1 cellular context compared by ENCODE assay signal in the genomic region with DNA sequence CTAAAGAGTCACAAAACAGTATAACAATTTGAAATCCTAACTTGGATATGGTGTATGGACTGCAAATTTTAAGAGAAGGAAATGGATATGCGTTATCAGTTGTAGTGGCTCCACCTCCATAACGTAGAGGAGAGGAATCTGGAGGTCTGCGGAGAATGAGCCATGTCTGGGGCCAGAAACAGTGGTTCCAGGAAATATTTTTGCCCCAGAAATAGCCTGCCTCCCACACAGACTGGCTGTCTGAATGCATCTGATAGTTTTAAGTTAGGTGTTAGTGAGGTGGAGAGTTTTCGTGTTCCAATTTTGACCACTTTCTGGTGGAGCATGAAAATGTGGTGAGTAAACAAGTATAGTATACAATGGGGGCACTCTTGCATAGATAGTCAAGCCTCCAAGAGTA.
TF ChIP-seq lines count a peak whose summit lies in the region.

No MANE protein-coding gene starts in this region.

TF ChIP-seq in K562, 482 proteins besides CTCF, POLR2A, EP300 and RAD21 (continued from another document and continues in another):
- TF ChIP-seq HNRNPH1 (optimal IDR thresholded peaks at IDR 0.05; ENCODE audit: low read depth, low read length) (no peak), ZNF75A (CRISPR knock-in tag; IDR thresholded peaks at IDR 0.05) (no peak), ZNF766 (CRISPR knock-in tag; conservative IDR thresholded peaks at IDR 0.05) (peak; percentile 71; the same call in 1 of the 2 replicates), KDM2B (CRISPR knock-in tag; IDR thresholded peaks at IDR 0.05) (no peak), TBL1XR1 (IDR thresholded peaks at IDR 0.05; ENCODE audit: low read length in 2 of 2) (peak in 1 of 2 experiments; percentile 98; a peak in 2 of 4 replicates), BDP1 (IDR thresholded peaks at IDR 0.05; ENCODE audit: insufficient read depth, insufficient read length) (no peak), CC2D1A (IDR thresholded peaks at IDR 0.05) (peak; percentile 72; the same call in 1 of the 2 replicates), ZNF282 (CRISPR knock-in tag; IDR thresholded peaks at IDR 0.05) (no peak), PTBP1 (IDR thresholded peaks at IDR 0.05; ENCODE audit: low read depth, low read length) (no peak), CREM (IDR thresholded peaks at IDR 0.05; ENCODE audit: low read depth) (peak; percentile 57), MTA3 (IDR thresholded peaks at IDR 0.05; ENCODE audit: borderline replicate concordance) (0 out of 2 replicates have a peak, but pooled peaks have one; percentile 34), SOX6 (IDR thresholded peaks at IDR 0.05) (peak; percentile 64), BCOR (IDR thresholded peaks at IDR 0.05) (0 out of 2 replicates have a peak, but pooled peaks have one; percentile 18), FOXJ2 (tag; IDR thresholded peaks at IDR 0.05) (no peak), RUNX1 (IDR thresholded peaks at IDR 0.05; ENCODE audit: low read depth) (no peak), SRSF7 (optimal IDR thresholded peaks at IDR 0.05; ENCODE audit: low read depth, low read length) (no peak), MAFF (IDR thresholded peaks at IDR 0.05; ENCODE audit: low read length) (no peak), GATA2 (CRISPR knock-in tag; IDR thresholded peaks at IDR 0.05) (0 out of 2 replicates have a peak, but pooled peaks have one; percentile 25), ZNF696 (CRISPR knock-in tag; conservative IDR thresholded peaks at IDR 0.05) (no peak), KAT8 (IDR thresholded peaks at IDR 0.05; ENCODE audit: low read depth) (no peak), TEAD4 (IDR thresholded peaks at IDR 0.05; ENCODE audit: low read length) (peak; percentile 84), TEAD4 (CRISPR knock-in tag; IDR thresholded peaks at IDR 0.05; ENCODE audit: borderline replicate concordance) (no peak), RBM34 (IDR thresholded peaks at IDR 0.05; ENCODE audit: borderline replicate concordance, insufficient read depth, low read length) (no peak), JUN (IDR thresholded peaks at IDR 0.05; ENCODE audit: borderline replicate concordance, low read depth, low read length) (no peak), JUN (CRISPR knock-in tag; IDR thresholded peaks at IDR 0.05; ENCODE audit: borderline replicate concordance) (no peak), CBX5 (IDR thresholded peaks at IDR 0.05; ENCODE audit: borderline replicate concordance, low read depth) (no peak), JUNB (CRISPR knock-in tag; conservative IDR thresholded peaks at IDR 0.05) (no peak), CBFB (CRISPR knock-in tag; IDR thresholded peaks at IDR 0.05) (no peak), ELF4 (CRISPR knock-in tag; IDR thresholded peaks at IDR 0.05) (no peak), SMARCE1 (IDR thresholded peaks at IDR 0.05) (peak; percentile 80; the same call in 1 of the 2 replicates), ZBTB7A (IDR thresholded peaks at IDR 0.05; ENCODE audit: borderline replicate concordance, control insufficient read depth, low read depth, low read length) (no peak), MAFG (tag; conservative IDR thresholded peaks at IDR 0.05) (no peak), CCAR2 (IDR thresholded peaks at IDR 0.05; ENCODE audit: low read depth, low read length) (no peak), GTF2F1 (IDR thresholded peaks at IDR 0.05; ENCODE audit: low read depth, low read length) (no peak), ZNF311 (CRISPR knock-in tag; IDR thresholded peaks at IDR 0.05) (no peak), BACH1 (tag; IDR thresholded peaks at IDR 0.05) (no peak), ZNF436 (CRISPR knock-in tag; IDR thresholded peaks at IDR 0.05) (no peak), HNRNPK (IDR thresholded peaks at IDR 0.05; ENCODE audit: low read depth, low read length, poor library complexity, severe bottlenecking) (no peak), ATF7 (IDR thresholded peaks at IDR 0.05) (peak; percentile 38; the same call in 1 of the 2 replicates)
- TF ChIP-seq, protein P1, sequence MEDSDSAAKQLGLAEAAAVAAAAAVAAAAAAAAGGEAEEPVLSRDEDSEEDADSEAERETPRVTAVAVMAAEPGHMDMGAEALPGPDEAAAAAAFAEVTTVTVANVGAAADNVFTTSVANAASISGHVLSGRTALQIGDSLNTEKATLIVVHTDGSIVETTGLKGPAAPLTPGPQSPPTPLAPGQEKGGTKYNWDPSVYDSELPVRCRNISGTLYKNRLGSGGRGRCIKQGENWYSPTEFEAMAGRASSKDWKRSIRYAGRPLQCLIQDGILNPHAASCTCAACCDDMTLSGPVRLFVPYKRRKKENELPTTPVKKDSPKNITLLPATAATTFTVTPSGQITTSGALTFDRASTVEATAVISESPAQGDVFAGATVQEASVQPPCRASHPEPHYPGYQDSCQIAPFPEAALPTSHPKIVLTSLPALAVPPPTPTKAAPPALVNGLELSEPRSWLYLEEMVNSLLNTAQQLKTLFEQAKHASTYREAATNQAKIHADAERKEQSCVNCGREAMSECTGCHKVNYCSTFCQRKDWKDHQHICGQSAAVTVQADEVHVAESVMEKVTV (CRISPR knock-in tag; IDR thresholded peaks at IDR 0.05): no peak
- TF ChIP-seq, protein P2, sequence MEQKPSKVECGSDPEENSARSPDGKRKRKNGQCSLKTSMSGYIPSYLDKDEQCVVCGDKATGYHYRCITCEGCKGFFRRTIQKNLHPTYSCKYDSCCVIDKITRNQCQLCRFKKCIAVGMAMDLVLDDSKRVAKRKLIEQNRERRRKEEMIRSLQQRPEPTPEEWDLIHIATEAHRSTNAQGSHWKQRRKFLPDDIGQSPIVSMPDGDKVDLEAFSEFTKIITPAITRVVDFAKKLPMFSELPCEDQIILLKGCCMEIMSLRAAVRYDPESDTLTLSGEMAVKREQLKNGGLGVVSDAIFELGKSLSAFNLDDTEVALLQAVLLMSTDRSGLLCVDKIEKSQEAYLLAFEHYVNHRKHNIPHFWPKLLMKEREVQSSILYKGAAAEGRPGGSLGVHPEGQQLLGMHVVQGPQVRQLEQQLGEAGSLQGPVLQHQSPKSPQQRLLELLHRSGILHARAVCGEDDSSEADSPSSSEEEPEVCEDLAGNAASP (IDR thresholded peaks at IDR 0.05): no peak
- TF ChIP-seq, protein P3, sequence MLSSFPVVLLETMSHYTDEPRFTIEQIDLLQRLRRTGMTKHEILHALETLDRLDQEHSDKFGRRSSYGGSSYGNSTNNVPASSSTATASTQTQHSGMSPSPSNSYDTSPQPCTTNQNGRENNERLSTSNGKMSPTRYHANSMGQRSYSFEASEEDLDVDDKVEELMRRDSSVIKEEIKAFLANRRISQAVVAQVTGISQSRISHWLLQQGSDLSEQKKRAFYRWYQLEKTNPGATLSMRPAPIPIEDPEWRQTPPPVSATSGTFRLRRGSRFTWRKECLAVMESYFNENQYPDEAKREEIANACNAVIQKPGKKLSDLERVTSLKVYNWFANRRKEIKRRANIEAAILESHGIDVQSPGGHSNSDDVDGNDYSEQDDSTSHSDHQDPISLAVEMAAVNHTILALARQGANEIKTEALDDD (IDR thresholded peaks at IDR 0.05): peak; percentile 74; the same call in 1 of the 2 replicates
- TF ChIP-seq, protein P4, sequence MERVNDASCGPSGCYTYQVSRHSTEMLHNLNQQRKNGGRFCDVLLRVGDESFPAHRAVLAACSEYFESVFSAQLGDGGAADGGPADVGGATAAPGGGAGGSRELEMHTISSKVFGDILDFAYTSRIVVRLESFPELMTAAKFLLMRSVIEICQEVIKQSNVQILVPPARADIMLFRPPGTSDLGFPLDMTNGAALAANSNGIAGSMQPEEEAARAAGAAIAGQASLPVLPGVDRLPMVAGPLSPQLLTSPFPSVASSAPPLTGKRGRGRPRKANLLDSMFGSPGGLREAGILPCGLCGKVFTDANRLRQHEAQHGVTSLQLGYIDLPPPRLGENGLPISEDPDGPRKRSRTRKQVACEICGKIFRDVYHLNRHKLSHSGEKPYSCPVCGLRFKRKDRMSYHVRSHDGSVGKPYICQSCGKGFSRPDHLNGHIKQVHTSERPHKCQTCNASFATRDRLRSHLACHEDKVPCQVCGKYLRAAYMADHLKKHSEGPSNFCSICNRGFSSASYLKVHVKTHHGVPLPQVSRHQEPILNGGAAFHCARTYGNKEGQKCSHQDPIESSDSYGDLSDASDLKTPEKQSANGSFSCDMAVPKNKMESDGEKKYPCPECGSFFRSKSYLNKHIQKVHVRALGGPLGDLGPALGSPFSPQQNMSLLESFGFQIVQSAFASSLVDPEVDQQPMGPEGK (CRISPR knock-in tag; IDR thresholded peaks at IDR 0.05; ENCODE audit: borderline replicate concordance): no peak
- TF ChIP-seq, protein P5, sequence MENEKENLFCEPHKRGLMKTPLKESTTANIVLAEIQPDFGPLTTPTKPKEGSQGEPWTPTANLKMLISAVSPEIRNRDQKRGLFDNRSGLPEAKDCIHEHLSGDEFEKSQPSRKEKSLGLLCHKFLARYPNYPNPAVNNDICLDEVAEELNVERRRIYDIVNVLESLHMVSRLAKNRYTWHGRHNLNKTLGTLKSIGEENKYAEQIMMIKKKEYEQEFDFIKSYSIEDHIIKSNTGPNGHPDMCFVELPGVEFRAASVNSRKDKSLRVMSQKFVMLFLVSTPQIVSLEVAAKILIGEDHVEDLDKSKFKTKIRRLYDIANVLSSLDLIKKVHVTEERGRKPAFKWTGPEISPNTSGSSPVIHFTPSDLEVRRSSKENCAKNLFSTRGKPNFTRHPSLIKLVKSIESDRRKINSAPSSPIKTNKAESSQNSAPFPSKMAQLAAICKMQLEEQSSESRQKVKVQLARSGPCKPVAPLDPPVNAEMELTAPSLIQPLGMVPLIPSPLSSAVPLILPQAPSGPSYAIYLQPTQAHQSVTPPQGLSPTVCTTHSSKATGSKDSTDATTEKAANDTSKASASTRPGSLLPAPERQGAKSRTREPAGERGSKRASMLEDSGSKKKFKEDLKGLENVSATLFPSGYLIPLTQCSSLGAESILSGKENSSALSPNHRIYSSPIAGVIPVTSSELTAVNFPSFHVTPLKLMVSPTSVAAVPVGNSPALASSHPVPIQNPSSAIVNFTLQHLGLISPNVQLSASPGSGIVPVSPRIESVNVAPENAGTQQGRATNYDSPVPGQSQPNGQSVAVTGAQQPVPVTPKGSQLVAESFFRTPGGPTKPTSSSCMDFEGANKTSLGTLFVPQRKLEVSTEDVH (IDR thresholded peaks at IDR 0.05; ENCODE audit: low read depth, partially characterized antibody): peak; percentile 37
- TF ChIP-seq, protein P6, sequence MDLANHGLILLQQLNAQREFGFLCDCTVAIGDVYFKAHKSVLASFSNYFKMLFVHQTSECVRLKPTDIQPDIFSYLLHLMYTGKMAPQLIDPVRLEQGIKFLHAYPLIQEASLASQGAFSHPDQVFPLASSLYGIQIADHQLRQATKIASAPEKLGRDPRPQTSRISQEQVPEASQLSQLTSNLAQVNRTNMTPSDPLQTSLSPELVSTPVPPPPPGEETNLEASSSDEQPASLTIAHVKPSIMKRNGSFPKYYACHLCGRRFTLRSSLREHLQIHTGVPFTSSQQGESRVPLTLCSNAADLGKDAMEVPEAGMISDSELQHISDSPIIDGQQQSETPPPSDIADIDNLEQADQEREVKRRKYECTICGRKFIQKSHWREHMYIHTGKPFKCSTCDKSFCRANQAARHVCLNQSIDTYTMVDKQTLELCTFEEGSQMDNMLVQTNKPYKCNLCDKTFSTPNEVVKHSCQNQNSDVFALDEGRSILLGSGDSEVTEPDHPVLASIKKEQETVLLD (IDR thresholded peaks at IDR 0.05): no peak
- TF ChIP-seq, protein P7, sequence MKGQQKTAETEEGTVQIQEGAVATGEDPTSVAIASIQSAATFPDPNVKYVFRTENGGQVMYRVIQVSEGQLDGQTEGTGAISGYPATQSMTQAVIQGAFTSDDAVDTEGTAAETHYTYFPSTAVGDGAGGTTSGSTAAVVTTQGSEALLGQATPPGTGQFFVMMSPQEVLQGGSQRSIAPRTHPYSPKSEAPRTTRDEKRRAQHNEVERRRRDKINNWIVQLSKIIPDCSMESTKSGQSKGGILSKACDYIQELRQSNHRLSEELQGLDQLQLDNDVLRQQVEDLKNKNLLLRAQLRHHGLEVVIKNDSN (CRISPR knock-in tag; IDR thresholded peaks at IDR 0.05): no peak
- TF ChIP-seq, protein P8, sequence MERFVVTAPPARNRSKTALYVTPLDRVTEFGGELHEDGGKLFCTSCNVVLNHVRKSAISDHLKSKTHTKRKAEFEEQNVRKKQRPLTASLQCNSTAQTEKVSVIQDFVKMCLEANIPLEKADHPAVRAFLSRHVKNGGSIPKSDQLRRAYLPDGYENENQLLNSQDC (CRISPR knock-in tag; IDR thresholded peaks at IDR 0.05): no peak
- TF ChIP-seq, protein P9, sequence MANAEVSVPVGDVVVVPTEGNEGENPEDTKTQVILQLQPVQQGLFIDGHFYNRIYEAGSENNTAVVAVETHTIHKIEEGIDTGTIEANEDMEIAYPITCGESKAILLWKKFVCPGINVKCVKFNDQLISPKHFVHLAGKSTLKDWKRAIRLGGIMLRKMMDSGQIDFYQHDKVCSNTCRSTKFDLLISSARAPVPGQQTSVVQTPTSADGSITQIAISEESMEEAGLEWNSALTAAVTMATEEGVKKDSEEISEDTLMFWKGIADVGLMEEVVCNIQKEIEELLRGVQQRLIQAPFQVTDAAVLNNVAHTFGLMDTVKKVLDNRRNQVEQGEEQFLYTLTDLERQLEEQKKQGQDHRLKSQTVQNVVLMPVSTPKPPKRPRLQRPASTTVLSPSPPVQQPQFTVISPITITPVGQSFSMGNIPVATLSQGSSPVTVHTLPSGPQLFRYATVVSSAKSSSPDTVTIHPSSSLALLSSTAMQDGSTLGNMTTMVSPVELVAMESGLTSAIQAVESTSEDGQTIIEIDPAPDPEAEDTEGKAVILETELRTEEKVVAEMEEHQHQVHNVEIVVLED (CRISPR knock-in tag; IDR thresholded peaks at IDR 0.05): no peak
- TF ChIP-seq, protein P10, sequence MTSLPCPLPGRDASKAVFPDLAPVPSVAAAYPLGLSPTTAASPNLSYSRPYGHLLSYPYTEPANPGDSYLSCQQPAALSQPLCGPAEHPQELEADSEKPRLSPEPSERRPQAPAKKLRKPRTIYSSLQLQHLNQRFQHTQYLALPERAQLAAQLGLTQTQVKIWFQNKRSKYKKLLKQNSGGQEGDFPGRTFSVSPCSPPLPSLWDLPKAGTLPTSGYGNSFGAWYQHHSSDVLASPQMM (CRISPR knock-in tag; IDR thresholded peaks at IDR 0.05): no peak
- TF ChIP-seq, protein P11, sequence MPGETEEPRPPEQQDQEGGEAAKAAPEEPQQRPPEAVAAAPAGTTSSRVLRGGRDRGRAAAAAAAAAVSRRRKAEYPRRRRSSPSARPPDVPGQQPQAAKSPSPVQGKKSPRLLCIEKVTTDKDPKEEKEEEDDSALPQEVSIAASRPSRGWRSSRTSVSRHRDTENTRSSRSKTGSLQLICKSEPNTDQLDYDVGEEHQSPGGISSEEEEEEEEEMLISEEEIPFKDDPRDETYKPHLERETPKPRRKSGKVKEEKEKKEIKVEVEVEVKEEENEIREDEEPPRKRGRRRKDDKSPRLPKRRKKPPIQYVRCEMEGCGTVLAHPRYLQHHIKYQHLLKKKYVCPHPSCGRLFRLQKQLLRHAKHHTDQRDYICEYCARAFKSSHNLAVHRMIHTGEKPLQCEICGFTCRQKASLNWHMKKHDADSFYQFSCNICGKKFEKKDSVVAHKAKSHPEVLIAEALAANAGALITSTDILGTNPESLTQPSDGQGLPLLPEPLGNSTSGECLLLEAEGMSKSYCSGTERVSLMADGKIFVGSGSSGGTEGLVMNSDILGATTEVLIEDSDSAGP (CRISPR knock-in tag; IDR thresholded peaks at IDR 0.05): no peak
- TF ChIP-seq, protein P12, sequence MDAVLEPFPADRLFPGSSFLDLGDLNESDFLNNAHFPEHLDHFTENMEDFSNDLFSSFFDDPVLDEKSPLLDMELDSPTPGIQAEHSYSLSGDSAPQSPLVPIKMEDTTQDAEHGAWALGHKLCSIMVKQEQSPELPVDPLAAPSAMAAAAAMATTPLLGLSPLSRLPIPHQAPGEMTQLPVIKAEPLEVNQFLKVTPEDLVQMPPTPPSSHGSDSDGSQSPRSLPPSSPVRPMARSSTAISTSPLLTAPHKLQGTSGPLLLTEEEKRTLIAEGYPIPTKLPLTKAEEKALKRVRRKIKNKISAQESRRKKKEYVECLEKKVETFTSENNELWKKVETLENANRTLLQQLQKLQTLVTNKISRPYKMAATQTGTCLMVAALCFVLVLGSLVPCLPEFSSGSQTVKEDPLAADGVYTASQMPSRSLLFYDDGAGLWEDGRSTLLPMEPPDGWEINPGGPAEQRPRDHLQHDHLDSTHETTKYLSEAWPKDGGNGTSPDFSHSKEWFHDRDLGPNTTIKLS (IDR thresholded peaks at IDR 0.05; ENCODE audit: borderline replicate concordance, low read depth): no peak
